ENCODE assay signal across 1 cellular context in the genomic region with DNA sequence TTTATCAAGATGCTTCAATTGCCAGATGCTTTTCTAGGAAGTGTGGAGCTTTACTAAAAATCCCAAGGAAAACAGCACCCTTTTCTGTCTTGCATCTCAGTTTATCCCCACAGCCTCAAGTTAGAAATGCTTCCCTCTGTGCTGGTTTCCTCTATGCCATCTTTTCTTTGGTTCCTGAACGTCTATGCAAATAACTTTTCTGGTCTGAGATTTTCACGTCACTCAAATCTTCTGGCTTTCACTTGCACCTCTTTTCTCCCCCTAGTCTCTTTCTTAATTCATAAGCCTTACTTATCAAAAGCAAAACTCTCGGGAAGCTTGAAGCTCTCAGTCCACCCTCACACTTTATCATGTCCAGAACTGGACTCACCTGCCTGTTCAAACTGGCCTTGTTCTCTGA.
TF ChIP-seq lines count a peak whose summit lies in the region.

No MANE protein-coding gene starts in this region.

TF ChIP-seq in WTC11, 78 proteins besides CTCF, POLR2A, EP300 and RAD21 (continued from another document):
- TF ChIP-seq, protein P1, sequence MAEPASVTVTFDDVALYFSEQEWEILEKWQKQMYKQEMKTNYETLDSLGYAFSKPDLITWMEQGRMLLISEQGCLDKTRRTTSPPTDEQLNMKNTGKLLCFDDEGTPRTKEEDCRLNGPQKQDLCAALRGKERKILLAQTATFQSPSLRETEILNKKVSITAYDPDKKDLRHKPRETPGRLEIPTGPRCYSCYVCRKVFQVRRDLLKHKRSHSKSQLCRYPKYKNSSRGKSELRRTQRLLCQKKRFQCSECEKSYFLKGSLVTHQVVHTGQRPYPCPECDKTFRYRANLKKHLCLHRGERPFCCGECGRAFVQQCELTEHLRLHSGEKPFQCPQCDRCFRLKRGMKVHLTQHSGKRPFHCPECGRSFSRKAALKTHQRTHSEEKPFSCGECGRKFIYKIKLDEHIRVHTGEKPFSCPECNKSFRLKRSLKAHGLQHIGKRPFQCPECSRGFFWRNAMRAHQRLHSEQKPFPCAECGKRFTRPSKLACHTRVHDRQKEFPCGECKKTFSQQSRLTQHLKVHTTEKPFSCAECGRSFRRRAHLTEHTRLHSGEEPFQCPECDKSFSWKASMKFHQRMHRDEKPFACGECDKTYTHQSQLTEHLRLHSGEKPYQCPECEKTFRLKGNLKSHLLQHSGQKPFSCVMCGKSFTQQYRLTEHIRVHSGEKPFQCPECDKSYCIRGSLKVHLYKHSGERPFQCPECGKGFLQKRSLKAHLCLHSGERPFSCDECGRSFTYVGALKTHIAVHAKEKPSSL (CRISPR knock-in tag; conservative IDR thresholded peaks at IDR 0.05): no peak
- TF ChIP-seq, protein P2, sequence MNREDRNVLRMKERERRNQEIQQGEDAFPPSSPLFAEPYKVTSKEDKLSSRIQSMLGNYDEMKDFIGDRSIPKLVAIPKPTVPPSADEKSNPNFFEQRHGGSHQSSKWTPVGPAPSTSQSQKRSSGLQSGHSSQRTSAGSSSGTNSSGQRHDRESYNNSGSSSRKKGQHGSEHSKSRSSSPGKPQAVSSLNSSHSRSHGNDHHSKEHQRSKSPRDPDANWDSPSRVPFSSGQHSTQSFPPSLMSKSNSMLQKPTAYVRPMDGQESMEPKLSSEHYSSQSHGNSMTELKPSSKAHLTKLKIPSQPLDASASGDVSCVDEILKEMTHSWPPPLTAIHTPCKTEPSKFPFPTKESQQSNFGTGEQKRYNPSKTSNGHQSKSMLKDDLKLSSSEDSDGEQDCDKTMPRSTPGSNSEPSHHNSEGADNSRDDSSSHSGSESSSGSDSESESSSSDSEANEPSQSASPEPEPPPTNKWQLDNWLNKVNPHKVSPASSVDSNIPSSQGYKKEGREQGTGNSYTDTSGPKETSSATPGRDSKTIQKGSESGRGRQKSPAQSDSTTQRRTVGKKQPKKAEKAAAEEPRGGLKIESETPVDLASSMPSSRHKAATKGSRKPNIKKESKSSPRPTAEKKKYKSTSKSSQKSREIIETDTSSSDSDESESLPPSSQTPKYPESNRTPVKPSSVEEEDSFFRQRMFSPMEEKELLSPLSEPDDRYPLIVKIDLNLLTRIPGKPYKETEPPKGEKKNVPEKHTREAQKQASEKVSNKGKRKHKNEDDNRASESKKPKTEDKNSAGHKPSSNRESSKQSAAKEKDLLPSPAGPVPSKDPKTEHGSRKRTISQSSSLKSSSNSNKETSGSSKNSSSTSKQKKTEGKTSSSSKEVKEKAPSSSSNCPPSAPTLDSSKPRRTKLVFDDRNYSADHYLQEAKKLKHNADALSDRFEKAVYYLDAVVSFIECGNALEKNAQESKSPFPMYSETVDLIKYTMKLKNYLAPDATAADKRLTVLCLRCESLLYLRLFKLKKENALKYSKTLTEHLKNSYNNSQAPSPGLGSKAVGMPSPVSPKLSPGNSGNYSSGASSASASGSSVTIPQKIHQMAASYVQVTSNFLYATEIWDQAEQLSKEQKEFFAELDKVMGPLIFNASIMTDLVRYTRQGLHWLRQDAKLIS (CRISPR knock-in tag; IDR thresholded peaks at IDR 0.05; ENCODE audit: borderline replicate concordance): no peak
- TF ChIP-seq, protein P3, sequence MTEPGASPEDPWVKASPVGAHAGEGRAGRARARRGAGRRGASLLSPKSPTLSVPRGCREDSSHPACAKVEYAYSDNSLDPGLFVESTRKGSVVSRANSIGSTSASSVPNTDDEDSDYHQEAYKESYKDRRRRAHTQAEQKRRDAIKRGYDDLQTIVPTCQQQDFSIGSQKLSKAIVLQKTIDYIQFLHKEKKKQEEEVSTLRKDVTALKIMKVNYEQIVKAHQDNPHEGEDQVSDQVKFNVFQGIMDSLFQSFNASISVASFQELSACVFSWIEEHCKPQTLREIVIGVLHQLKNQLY (CRISPR knock-in tag; IDR thresholded peaks at IDR 0.05): no peak
- TF ChIP-seq NFATC4 (CRISPR knock-in tag; IDR thresholded peaks at IDR 0.05) (no peak), GABPB1 (CRISPR knock-in tag; IDR thresholded peaks at IDR 0.05) (no peak)
- TF ChIP-seq, protein P4, sequence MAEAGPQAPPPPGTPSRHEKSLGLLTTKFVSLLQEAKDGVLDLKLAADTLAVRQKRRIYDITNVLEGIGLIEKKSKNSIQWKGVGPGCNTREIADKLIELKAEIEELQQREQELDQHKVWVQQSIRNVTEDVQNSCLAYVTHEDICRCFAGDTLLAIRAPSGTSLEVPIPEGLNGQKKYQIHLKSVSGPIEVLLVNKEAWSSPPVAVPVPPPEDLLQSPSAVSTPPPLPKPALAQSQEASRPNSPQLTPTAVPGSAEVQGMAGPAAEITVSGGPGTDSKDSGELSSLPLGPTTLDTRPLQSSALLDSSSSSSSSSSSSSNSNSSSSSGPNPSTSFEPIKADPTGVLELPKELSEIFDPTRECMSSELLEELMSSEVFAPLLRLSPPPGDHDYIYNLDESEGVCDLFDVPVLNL (CRISPR knock-in tag; IDR thresholded peaks at IDR 0.05; ENCODE audit: borderline replicate concordance, low read depth): no peak
- TF ChIP-seq, protein P5, sequence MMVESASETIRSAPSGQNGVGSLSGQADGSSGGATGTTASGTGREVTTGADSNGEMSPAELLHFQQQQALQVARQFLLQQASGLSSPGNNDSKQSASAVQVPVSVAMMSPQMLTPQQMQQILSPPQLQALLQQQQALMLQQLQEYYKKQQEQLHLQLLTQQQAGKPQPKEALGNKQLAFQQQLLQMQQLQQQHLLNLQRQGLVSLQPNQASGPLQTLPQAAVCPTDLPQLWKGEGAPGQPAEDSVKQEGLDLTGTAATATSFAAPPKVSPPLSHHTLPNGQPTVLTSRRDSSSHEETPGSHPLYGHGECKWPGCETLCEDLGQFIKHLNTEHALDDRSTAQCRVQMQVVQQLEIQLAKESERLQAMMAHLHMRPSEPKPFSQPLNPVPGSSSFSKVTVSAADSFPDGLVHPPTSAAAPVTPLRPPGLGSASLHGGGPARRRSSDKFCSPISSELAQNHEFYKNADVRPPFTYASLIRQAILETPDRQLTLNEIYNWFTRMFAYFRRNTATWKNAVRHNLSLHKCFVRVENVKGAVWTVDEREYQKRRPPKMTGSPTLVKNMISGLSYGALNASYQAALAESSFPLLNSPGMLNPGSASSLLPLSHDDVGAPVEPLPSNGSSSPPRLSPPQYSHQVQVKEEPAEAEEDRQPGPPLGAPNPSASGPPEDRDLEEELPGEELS (CRISPR knock-in tag; IDR thresholded peaks at IDR 0.05): no peak
